In the genomic region with DNA sequence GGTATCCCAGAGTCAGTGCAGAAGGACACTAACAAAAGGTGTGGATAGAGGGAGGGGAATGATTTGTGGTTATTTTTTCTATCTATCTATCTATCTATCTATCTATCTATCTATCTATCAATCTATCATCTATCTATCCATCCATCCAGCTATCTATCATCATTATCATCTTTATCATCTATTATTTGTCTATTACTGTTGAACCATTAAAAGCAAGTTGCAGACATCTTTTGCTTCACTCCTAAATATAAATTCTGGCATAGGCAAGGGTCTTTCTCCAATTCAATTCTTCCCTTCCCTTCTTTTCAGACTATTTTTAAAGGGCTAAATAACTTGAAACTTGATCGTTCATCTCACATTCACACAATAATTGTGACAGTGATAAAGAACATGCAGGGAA, we compare ENCODE assay signal across 9 cellular contexts. TPM values are rescaled to one million over a fixed set of nuclear protein-coding genes. Genes with fewer than 3 reads are reported as not detected.
"Had no signal": no experiment of that assay in that cellular context is flagged by ENCODE, and none has a peak within 500 bp of the region (broad histone marks: within the 10 kb centered on the region; RNA-seq: fewer than 3 reads in every experiment).

No MANE protein-coding gene starts in this region.

- H3K27ac Mint-ChIP-seq: GM23338, H9, HFFc6 had no signal

- H3K4me3 ChIP-seq: GM23338 had no signal

- H3K4me3 Mint-ChIP-seq: GM23338, H9, HFFc6 had no signal

- H3K4me2 ChIP-seq: GM23338 had no signal

- H3K4me1 Mint-ChIP-seq: GM23338 had no signal

- H3K9me3 Mint-ChIP-seq: HFFc6 had no signal

- ATAC-seq: GM23338 had no signal

- H2AFZ ChIP-seq: GM23338 had no signal

- FAIRE-seq: H1, H54, HTR-8/SVneo had no signal

- DNase-seq: H9, HCEC 1CT, HFFc6, IMR-90 had no signal

RNA-seq across cellular contexts. Expression of a gene that starts 31.5 kb away (rescaled TPM):
- total RNA-seq: HT-29 had no signal
